In the genomic region with DNA sequence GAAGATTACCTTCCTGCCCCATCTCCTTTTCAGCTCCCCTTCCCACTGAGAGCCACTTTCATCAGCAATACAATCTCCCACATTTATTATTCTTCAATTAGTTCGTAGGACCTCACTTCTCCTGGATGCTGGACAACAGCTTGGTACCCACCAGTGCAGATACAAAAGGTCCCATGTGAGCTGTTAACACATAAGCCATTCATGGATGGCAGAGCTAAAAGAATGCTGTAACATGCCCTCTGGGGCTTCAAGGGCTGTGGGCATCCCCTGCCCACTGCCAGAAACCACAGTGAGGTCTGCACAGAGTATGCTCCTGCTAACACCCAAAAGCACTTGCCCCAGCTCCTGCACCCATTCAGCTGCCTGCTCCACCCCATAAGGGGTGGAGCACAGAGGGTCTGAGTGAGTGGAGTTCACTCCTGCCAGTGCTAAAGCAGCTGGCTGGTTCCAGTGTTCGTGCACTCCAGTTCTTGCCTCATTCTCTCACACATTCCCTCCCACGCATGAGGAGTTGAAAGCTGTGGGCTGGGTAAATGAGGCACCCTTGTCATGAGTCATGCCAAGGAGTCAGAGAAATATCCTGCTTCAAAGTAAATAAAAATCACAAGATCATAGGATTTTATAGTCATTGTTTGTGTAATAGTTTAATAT, we compare ENCODE assay signal across 8 cellular contexts.
DNase-seq lines count a peak whose midpoint lies in the region; ATAC-seq lines count a peak whose summit lies in the region.

No MANE protein-coding gene starts in this region.

- no peak overlapping the region for H3K4me3 Mint-ChIP-seq in T-helper 17 cell

- H3K36me3 Mint-ChIP-seq in T-helper 17 cell (ENCODE audit: low read depth), result no peaks in the 10 kb centered on the region

- DNase-seq in stimulated activated naive CD4-positive, alpha-beta T cell treated with Interleukin-2 at 50 U/mL for 16 hours (lab: John Stamatoyannopoulos, UW), result peak; percentile 3
- DNase-seq in stimulated activated naive CD4-positive, alpha-beta T cell (lab: John Stamatoyannopoulos, UW), result no peak
- DNase-seq in brain pericyte (ENCODE audit: low read depth, low spot score), result peak; percentile 16
- peak in 2 of 3 donors; percentile 16 to 32 for DNase-seq in stimulated activated CD4-positive, alpha-beta T cell treated with anti-CD3 and anti-CD28 coated beads, TNF-alpha, amount 100 ng/mL, for 48 hours (ENCODE audit: low read depth in 3 of 3)
- DNase-seq in NCI-H1694 (lab: John Stamatoyannopoulos, UW), result no peak
- no peak for DNase-seq in T-helper 17 cell

- no peaks in the 10 kb centered on the region for H3K9me3 ChIP-seq in T-helper 17 cell (ENCODE audit: control insufficient read depth, low read length, poor library complexity, severe bottlenecking)

- no peak overlapping the region for H3K27ac Mint-ChIP-seq in T-helper 17 cell

- H3K4me1 Mint-ChIP-seq in T-helper 17 cell, result no peaks in the 10 kb centered on the region

- ATAC-seq in HG03520 (IDR thresholded peaks at IDR 0.05; ENCODE audit: unreplicated experiment) (peak; percentile 92), T-helper 17 cell (no peak), GM21367 (IDR thresholded peaks at IDR 0.05; ENCODE audit: unreplicated experiment) (no peak)

- H3K27me3 Mint-ChIP-seq in T-helper 17 cell, result no peaks in the 10 kb centered on the region

Comparison
In these comparisons a context has a peak if more than half of its experiments do, and no peak if none do; other contexts are left out.
1. DNase-seq: peak in stimulated activated naive CD4-positive, alpha-beta T cell treated with Interleukin-2 at 50 U/mL for 16 hours (single experiment), brain pericyte (single experiment) and stimulated activated CD4-positive, alpha-beta T cell treated with anti-CD3 and anti-CD28 coated beads, TNF-alpha, amount 100 ng/mL, for 48 hours (2 of 3); none in stimulated activated naive CD4-positive, alpha-beta T cell (0 of 6), NCI-H1694 (single experiment) and T-helper 17 cell (0 of 3).